In the genomic region with DNA sequence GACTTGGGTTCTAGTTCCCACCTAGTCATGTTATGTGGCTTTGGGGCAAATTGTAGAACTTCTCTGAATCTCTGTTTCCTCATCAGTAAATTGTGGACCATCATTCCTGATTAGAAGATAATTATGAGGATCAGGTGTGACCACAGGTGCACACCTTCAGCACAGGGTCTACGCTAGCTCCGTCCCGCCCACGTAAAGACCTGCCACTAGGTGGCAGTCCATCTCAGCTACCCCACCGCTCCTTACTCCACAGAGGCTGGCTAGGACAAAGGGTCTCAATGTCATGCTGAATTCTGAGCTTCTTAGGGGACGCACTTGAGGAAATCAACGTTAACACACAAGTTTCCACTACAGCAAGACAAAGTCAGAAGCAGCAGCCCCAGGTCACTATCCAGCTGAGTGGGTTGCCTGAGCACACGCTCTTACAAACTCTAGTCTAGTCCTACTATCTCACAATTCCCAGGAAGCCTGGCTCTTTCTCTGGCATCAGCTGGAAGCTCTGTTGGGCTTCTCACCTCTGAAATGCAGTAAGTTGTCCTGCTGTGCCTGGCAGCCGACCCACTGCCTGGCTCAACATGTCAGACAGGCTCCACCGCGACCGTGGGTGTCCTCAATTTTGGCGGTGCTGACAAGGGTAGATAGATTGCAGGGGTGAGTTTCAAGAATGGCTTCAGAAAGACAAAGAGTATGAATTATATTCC, we compare ENCODE assay signal across 8 cellular contexts. TPM values are rescaled to one million over a fixed set of nuclear protein-coding genes. Genes with fewer than 3 reads are reported as not detected.
DNase-seq lines count a peak whose midpoint lies in the region; ATAC-seq and TF ChIP-seq lines count a peak whose summit lies in the region.

No MANE protein-coding gene starts in this region.

- POLR2A ChIA-PET in activated CD8-positive, alpha-beta T cell treated with anti-CD3 and anti-CD28 coated beads, Interleukin-2, amount 10 ng/mL, durations not matched to agents 7 days and 5 days (lab: Charles Lee) = interaction anchor here (0.6 to 15.3 kb wide), 5 partner anchors 20 to 124 kb away, joined by 3 to 343 read pairs (median 3); no protein-coding TSS in a partner anchor

- H3K4me3 Mint-ChIP-seq in activated CD8-positive, alpha-beta T cell treated with anti-CD3 and anti-CD28 coated beads, Interleukin-2, amount 10 ng/mL, durations not matched to agents 7 days and 5 days = peak overlapping the region; percentile 77
- H3K4me3 Mint-ChIP-seq in neural crest cell = peak overlapping the region; percentile 93

- no peaks in the 10 kb centered on the region for H3K27me3 Mint-ChIP-seq in activated CD8-positive, alpha-beta T cell treated with anti-CD3 and anti-CD28 coated beads, Interleukin-2, amount 10 ng/mL, durations not matched to agents 7 days and 5 days (ENCODE audit: low read depth)
- peaks cover 3% of the 10 kb centered on the region for H3K27me3 Mint-ChIP-seq in neural crest cell (ENCODE audit: low read depth)

- CTCF ChIA-PET in activated CD8-positive, alpha-beta T cell treated with anti-CD3 and anti-CD28 coated beads, Interleukin-2, amount 10 ng/mL, durations not matched to agents 7 days and 5 days (lab: Charles Lee) = interaction anchor here (0.5 to 16.0 kb wide), 59 partner anchors 10 to 293 kb away, joined by 3 to 347 read pairs (median 5); a partner anchor contains a TSS

- H3K27ac Mint-ChIP-seq in activated CD8-positive, alpha-beta T cell treated with anti-CD3 and anti-CD28 coated beads, Interleukin-2, amount 10 ng/mL, durations not matched to agents 7 days and 5 days = peak overlapping the region; percentile 83
- H3K27ac Mint-ChIP-seq in neural crest cell (ENCODE audit: unreplicated experiment) = no peak overlapping the region

- H3K36me3 Mint-ChIP-seq in activated CD8-positive, alpha-beta T cell treated with anti-CD3 and anti-CD28 coated beads, Interleukin-2, amount 10 ng/mL, durations not matched to agents 7 days and 5 days (ENCODE audit: low read depth) = peaks cover 26% of the 10 kb centered on the region
- peaks cover 2% of the 10 kb centered on the region for H3K36me3 Mint-ChIP-seq in neural crest cell (ENCODE audit: low read depth)

- peaks cover 39% of the 10 kb centered on the region for H3K4me1 Mint-ChIP-seq in activated CD8-positive, alpha-beta T cell treated with anti-CD3 and anti-CD28 coated beads, Interleukin-2, amount 10 ng/mL, durations not matched to agents 7 days and 5 days (ENCODE audit: low read depth)
- H3K4me1 Mint-ChIP-seq in neural crest cell = peaks cover 33% of the 10 kb centered on the region

- DNase-seq in SKM-1 treated with dmso at 0.1 percent for 144 hours (lab: John Stamatoyannopoulos, UW; ENCODE audit: unreplicated experiment) (peak; percentile 26), SKM-1 (lab: John Stamatoyannopoulos, UW; ENCODE audit: unreplicated experiment) (no peak), NCI-H2171 treated with DMSO at 0.1 percent for 48 hours (lab: John Stamatoyannopoulos, UW) (peak; percentile 58), epidermal melanocyte (ENCODE audit: insufficient read length, low spot score) (peak; percentile 31), neural crest cell (ENCODE audit: low read depth, low spot score) (peak; percentile 28)
- DNase-seq in activated CD8-positive, alpha-beta T cell treated with anti-CD3 and anti-CD28 coated beads, Interleukin-2, amount 10 ng/mL, durations not matched to agents 7 days and 5 days = peak; percentile 76

- H3K9me3 Mint-ChIP-seq in activated CD8-positive, alpha-beta T cell treated with anti-CD3 and anti-CD28 coated beads, Interleukin-2, amount 10 ng/mL, durations not matched to agents 7 days and 5 days (ENCODE audit: insufficient read depth) = no peaks in the 10 kb centered on the region
- no peaks in the 10 kb centered on the region for H3K9me3 Mint-ChIP-seq in neural crest cell

- TF ChIP-seq CTCF in neural crest cell (conservative IDR thresholded peaks at IDR 0.05) = peak; percentile 75

- ATAC-seq in activated CD8-positive, alpha-beta T cell treated with anti-CD3 and anti-CD28 coated beads, Interleukin-2, amount 10 ng/mL, durations not matched to agents 7 days and 5 days = peak; percentile 17
- ATAC-seq in GM21381 (IDR thresholded peaks at IDR 0.05; ENCODE audit: unreplicated experiment) (no peak), HG03039 (IDR thresholded peaks at IDR 0.05; ENCODE audit: unreplicated experiment) (no peak)

RNA-seq across cellular contexts. Expression of a gene that starts 2.0 kb away (rescaled TPM):
- total RNA-seq in activated CD8-positive, alpha-beta T cell treated with anti-CD3 and anti-CD28 coated beads, Interleukin-2, amount 10 ng/mL, durations not matched to agents 7 days and 5 days = 100 to 1,000 TPM; 395 to 406 TPM
- 297 and 320 TPM in 2 replicates for total RNA-seq in neural crest cell
